Comparison of ENCODE assay signal across 21 cellular contexts in the genomic region with DNA sequence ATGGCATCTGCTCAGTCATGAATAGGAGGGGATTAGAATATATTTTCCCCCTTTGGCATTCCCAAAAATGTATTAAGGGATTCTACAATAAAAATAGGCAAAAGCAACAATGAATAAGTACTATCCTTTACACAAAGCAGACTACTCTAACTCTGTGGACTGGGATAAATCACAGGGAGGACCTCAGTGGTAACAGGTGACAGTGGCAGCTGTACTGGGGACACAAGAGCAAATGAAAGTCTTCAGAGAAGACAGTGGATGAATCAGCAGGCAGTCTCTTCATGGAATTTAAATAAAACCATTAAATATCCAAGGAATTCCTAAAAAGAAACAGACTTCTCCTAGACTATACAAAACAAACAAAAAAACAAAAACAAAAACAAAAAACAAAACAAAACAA. TPM values are rescaled to one million over a fixed set of nuclear protein-coding genes. Genes with fewer than 3 reads are reported as not detected.
DNase-seq lines count a peak whose midpoint lies in the region; ATAC-seq, FAIRE-seq and TF ChIP-seq lines count a peak whose summit lies in the region.
"Had no signal": no experiment of that assay in that cellular context is flagged by ENCODE, and none has a peak within 500 bp of the region (broad histone marks: within the 10 kb centered on the region; RNA-seq: fewer than 3 reads in every experiment).

No MANE protein-coding gene starts in this region.

- H3K9me3 Mint-ChIP-seq in astrocyte (ENCODE audit: unreplicated experiment) = peaks cover 5% of the 10 kb centered on the region

- H3K4me1 Mint-ChIP-seq in astrocyte (ENCODE audit: low read depth, unreplicated experiment) = peaks cover 29% of the 10 kb centered on the region
- H3K4me1 Mint-ChIP-seq: CD4-positive, alpha-beta memory T cell had no signal

- no peak for ATAC-seq in HG03571 (IDR thresholded peaks at IDR 0.05; ENCODE audit: unreplicated experiment)
- ATAC-seq: HepG2, Right ventricle myocardium inferior had no signal

- H3K27me3 ChIP-seq in astrocyte (ENCODE audit: insufficient read depth, low read length) (peaks cover 10% of the 10 kb centered on the region), smooth muscle cell (ENCODE audit: low read depth) (peaks cover 7% of the 10 kb centered on the region)
- H3K27me3 ChIP-seq: BLaER1 treated with 17β-estradiol and CSF1 and Interleukin-3, amounts not matched to agents 10 nM and 100 nM had no signal

- peaks cover 8% of the 10 kb centered on the region for H3K27me3 Mint-ChIP-seq in astrocyte (ENCODE audit: low read depth, unreplicated experiment)
- H3K27me3 Mint-ChIP-seq: CD4-positive, alpha-beta memory T cell had no signal

- H3K4me1 ChIP-seq in astrocyte (ENCODE audit: insufficient read depth, low read length) = no peaks in the 10 kb centered on the region
- H3K4me1 ChIP-seq in smooth muscle cell (ENCODE audit: low read depth) = peaks cover 11% of the 10 kb centered on the region

- H3K4me3 Mint-ChIP-seq in astrocyte (ENCODE audit: unreplicated experiment) = no peak overlapping the region
- H3K4me3 Mint-ChIP-seq: CD4-positive, alpha-beta memory T cell had no signal

- no peaks in the 10 kb centered on the region for H3K36me3 Mint-ChIP-seq in astrocyte (ENCODE audit: low read depth, unreplicated experiment)
- H3K36me3 Mint-ChIP-seq: CD4-positive, alpha-beta memory T cell had no signal

- FAIRE-seq in astrocyte (lab: Jason Lieb, UNC) = no peak
- FAIRE-seq: HepG2, RCC 7860 had no signal

- H3K36me3 ChIP-seq in astrocyte (ENCODE audit: insufficient read depth, low read length) (no peaks in the 10 kb centered on the region), smooth muscle cell (ENCODE audit: low read depth) (no peaks in the 10 kb centered on the region)
- H3K36me3 ChIP-seq: BLaER1 treated with 17β-estradiol and CSF1 and Interleukin-3, amounts not matched to agents 10 nM and 100 nM had no signal

- H4K20me1 ChIP-seq in astrocyte (ENCODE audit: insufficient read depth, low read length) = no peaks in the 10 kb centered on the region
- H4K20me1 ChIP-seq in smooth muscle cell (ENCODE audit: low read depth) = no peaks in the 10 kb centered on the region
- H4K20me1 ChIP-seq: BLaER1 treated with 17β-estradiol and CSF1 and Interleukin-3, amounts not matched to agents 10 nM and 100 nM had no signal

- H3K27ac Mint-ChIP-seq in astrocyte (ENCODE audit: unreplicated experiment) = peak overlapping the region; percentile 30
- H3K27ac Mint-ChIP-seq: CD4-positive, alpha-beta memory T cell had no signal

- DNase-seq in DMS53 (lab: John Stamatoyannopoulos, UW) (peak; percentile 20), DMS53 treated with DMSO at 0.1 percent for 48 hours (lab: John Stamatoyannopoulos, UW; ENCODE audit: unreplicated experiment) (no peak), NCI-H146 treated with DMSO at 0.1 percent for 48 hours (lab: John Stamatoyannopoulos, UW; ENCODE audit: unreplicated experiment) (peak; percentile 34), astrocyte (ENCODE audit: low read depth) (no peak), smooth muscle cell (lab: John Stamatoyannopoulos, UW; ENCODE audit: unreplicated experiment) (no peak)
- no peak for DNase-seq in stimulated activated CD8-positive, alpha-beta memory T cell treated with anti-CD3 and anti-CD28 coated beads, Interleukin-4, amount 100 ng/mL, for 48 hours
- DNase-seq: 8988T; CD4-positive, alpha-beta memory T cell; EL; KBM-7; NCI-H187; NCI-H446 treated with DMSO at 0.1 percent for 48 hours; NCI-H748 treated with DMSO at 0.1 percent for 48 hours; OCI-M1; SK-N-SH had no signal

- no peak overlapping the region for H3K4me2 ChIP-seq in astrocyte (ENCODE audit: low read length)
- H3K4me2 ChIP-seq in smooth muscle cell = peak overlapping the region; percentile 12
- H3K4me2 ChIP-seq: BLaER1 treated with 17β-estradiol and CSF1 and Interleukin-3, amounts not matched to agents 10 nM and 100 nM; SK-N-SH had no signal

- TF ChIP-seq CTCF in astrocyte (IDR thresholded peaks at IDR 0.05; ENCODE audit: insufficient read depth, low read depth, low read length) (no peak), smooth muscle cell (IDR thresholded peaks at IDR 0.05; ENCODE audit: borderline replicate concordance, insufficient read depth, poor library complexity, severe bottlenecking) (no peak)

- H3K79me2 ChIP-seq in astrocyte (ENCODE audit: insufficient read depth, low read length) (no peaks in the 10 kb centered on the region), smooth muscle cell (ENCODE audit: low read depth) (peaks cover 3% of the 10 kb centered on the region)

- H3K9ac ChIP-seq in astrocyte (ENCODE audit: low read length) = no peak overlapping the region
- H3K9ac ChIP-seq in smooth muscle cell (ENCODE audit: low read depth) = no peak overlapping the region
- H3K9ac ChIP-seq: BLaER1 treated with 17β-estradiol and CSF1 and Interleukin-3, amounts not matched to agents 10 nM and 100 nM; SK-N-SH had no signal

- no peak overlapping the region for H3K4me3 ChIP-seq in astrocyte (ENCODE audit: insufficient read depth, low read depth, low read length)
- no peak overlapping the region for H3K4me3 ChIP-seq in smooth muscle cell
- H3K4me3 ChIP-seq: BLaER1 treated with 17β-estradiol and CSF1 and Interleukin-3, amounts not matched to agents 10 nM and 100 nM had no signal

- no peaks in the 10 kb centered on the region for H3K9me3 ChIP-seq in astrocyte (ENCODE audit: insufficient read depth, low read depth, low read length)
- no peaks in the 10 kb centered on the region for H3K9me3 ChIP-seq in smooth muscle cell (replicated peaks; ENCODE audit: low read depth)
- H3K9me3 ChIP-seq: SK-N-SH had no signal

- no peak overlapping the region for H2AFZ ChIP-seq in astrocyte (ENCODE audit: low read depth, low read length)
- H2AFZ ChIP-seq in smooth muscle cell (ENCODE audit: low read depth) = no peak overlapping the region

- peaks cover 19% of the 10 kb centered on the region for H3F3A ChIP-seq in smooth muscle cell (ENCODE audit: low read depth)

- H3K27ac ChIP-seq in astrocyte (ENCODE audit: low read depth, low read length) (no peak overlapping the region), smooth muscle cell (ENCODE audit: low read depth) (no peak overlapping the region)
- H3K27ac ChIP-seq: BLaER1 treated with 17β-estradiol and CSF1 and Interleukin-3, amounts not matched to agents 10 nM and 100 nM had no signal

RNA-seq across cellular contexts. Expression of a gene that starts 4.8 kb away (rescaled TPM):
- total RNA-seq in astrocyte = 0.43 TPM in 2 replicates
- 8.2 and 18.2 TPM in 2 replicates for total RNA-seq in smooth muscle cell
- 9.9 and 16.5 TPM in 2 replicates for polyA plus RNA-seq in smooth muscle cell
- total RNA-seq: CD4-positive, alpha-beta memory T cell; HepG2; Right ventricle myocardium inferior; T-helper 2 cell treated with Interferon-gamma antibody and Interleukin-4, amounts not matched to agents 100 ng/mL and 5 ng/mL, for 36 hours had no signal
- polyA plus RNA-seq: CD4-positive, alpha-beta memory T cell; HepG2; SK-N-SH had no signal

Comparison
In these comparisons a context has a peak if more than half of its experiments do, and no peak if none do; other contexts are left out.
1. DNase-seq: peak in DMS53 (single experiment) and NCI-H146 treated with DMSO at 0.1 percent for 48 hours (single experiment); none in DMS53 treated with DMSO at 0.1 percent for 48 hours (single experiment), astrocyte (single experiment), smooth muscle cell (single experiment) and stimulated activated CD8-positive, alpha-beta memory T cell treated with anti-CD3 and anti-CD28 coated beads, Interleukin-4, amount 100 ng/mL, for 48 hours (single experiment).